1 cellular context compared by ENCODE assay signal in the genomic region with DNA sequence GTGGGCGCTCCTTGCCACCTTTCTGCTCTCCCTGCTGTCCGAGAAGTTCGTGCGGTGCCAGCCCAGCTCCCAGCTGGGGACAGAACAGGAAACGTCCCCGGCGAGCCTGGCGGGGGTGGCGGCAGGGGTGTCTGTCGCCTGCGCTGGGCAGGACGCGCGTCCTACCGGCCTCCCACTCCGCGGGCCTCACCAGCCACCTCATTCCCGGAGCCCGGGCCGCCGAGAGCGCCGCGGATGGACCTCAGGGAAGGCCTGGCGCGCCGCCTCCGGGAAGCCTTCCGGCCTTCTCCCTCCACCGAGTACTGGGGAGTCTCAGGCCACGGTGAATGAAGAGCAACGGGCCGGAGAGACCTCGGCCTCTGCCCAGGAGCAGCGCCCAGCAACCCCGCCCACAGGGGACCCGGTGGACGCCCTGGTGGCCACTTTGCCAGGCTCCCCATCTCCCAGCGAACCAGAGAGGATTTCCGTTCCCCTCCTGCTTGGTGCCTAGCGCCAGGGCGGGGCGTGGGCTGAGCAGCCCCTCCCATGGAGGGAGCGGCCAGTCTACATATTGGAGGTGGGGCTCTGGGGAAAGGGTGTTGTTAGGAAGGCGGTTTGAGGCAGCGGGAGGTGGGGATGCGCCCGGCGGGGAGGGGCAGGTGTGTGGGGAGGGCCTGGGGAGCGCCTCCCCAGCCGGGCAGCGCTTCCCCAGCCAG.
TF ChIP-seq lines count a peak whose summit lies in the region.

No MANE protein-coding gene starts in this region.

TF ChIP-seq in HepG2, 621 proteins besides CTCF, POLR2A, EP300 and RAD21 (continued from another document and continues in another):
- TF ChIP-seq, protein P1, sequence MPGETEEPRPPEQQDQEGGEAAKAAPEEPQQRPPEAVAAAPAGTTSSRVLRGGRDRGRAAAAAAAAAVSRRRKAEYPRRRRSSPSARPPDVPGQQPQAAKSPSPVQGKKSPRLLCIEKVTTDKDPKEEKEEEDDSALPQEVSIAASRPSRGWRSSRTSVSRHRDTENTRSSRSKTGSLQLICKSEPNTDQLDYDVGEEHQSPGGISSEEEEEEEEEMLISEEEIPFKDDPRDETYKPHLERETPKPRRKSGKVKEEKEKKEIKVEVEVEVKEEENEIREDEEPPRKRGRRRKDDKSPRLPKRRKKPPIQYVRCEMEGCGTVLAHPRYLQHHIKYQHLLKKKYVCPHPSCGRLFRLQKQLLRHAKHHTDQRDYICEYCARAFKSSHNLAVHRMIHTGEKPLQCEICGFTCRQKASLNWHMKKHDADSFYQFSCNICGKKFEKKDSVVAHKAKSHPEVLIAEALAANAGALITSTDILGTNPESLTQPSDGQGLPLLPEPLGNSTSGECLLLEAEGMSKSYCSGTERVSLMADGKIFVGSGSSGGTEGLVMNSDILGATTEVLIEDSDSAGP (CRISPR knock-in tag; IDR thresholded peaks at IDR 0.05; ENCODE audit: borderline replicate concordance): peak; percentile 71; the same call in 1 of the 2 replicates
- TF ChIP-seq, protein P2, sequence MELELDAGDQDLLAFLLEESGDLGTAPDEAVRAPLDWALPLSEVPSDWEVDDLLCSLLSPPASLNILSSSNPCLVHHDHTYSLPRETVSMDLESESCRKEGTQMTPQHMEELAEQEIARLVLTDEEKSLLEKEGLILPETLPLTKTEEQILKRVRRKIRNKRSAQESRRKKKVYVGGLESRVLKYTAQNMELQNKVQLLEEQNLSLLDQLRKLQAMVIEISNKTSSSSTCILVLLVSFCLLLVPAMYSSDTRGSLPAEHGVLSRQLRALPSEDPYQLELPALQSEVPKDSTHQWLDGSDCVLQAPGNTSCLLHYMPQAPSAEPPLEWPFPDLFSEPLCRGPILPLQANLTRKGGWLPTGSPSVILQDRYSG (CRISPR knock-in tag; IDR thresholded peaks at IDR 0.05): 0 out of 2 replicates have a peak, but pooled peaks have one; percentile 29
- TF ChIP-seq, protein P3, sequence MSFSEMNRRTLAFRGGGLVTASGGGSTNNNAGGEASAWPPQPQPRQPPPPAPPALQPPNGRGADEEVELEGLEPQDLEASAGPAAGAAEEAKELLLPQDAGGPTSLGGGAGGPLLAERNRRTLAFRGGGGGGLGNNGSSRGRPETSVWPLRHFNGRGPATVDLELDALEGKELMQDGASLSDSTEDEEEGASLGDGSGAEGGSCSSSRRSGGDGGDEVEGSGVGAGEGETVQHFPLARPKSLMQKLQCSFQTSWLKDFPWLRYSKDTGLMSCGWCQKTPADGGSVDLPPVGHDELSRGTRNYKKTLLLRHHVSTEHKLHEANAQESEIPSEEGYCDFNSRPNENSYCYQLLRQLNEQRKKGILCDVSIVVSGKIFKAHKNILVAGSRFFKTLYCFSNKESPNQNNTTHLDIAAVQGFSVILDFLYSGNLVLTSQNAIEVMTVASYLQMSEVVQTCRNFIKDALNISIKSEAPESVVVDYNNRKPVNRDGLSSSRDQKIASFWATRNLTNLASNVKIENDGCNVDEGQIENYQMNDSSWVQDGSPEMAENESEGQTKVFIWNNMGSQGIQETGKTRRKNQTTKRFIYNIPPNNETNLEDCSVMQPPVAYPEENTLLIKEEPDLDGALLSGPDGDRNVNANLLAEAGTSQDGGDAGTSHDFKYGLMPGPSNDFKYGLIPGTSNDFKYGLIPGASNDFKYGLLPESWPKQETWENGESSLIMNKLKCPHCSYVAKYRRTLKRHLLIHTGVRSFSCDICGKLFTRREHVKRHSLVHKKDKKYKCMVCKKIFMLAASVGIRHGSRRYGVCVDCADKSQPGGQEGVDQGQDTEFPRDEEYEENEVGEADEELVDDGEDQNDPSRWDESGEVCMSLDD (CRISPR knock-in tag; IDR thresholded peaks at IDR 0.05; ENCODE audit: borderline replicate concordance): 0 out of 2 replicates have a peak, but pooled peaks have one; percentile 5
- TF ChIP-seq TBL1XR1 (IDR thresholded peaks at IDR 0.05; ENCODE audit: borderline replicate concordance, low read length, partially characterized antibody) (no peak), RBFOX2 (IDR thresholded peaks at IDR 0.05; ENCODE audit: low read depth, low read length) (peak; percentile 59), ZNF329 (CRISPR knock-in tag; IDR thresholded peaks at IDR 0.05; ENCODE audit: low read depth) (0 out of 2 replicates have a peak, but pooled peaks have one; percentile 15), NBN (conservative IDR thresholded peaks at IDR 0.05) (no peak), ZNF180 (CRISPR knock-in tag; IDR thresholded peaks at IDR 0.05; ENCODE audit: borderline replicate concordance, low read depth) (no peak), GLI4 (CRISPR knock-in tag; IDR thresholded peaks at IDR 0.05; ENCODE audit: borderline replicate concordance) (0 out of 2 replicates have a peak, but pooled peaks have one; percentile 61), SRY (CRISPR knock-in tag; IDR thresholded peaks at IDR 0.05) (0 out of 2 replicates have a peak, but pooled peaks have one; percentile 48), ZNF747 (CRISPR knock-in tag; IDR thresholded peaks at IDR 0.05; ENCODE audit: borderline replicate concordance) (no peak), NFYC (CRISPR knock-in tag; IDR thresholded peaks at IDR 0.05) (no peak), ZNF136 (CRISPR knock-in tag; IDR thresholded peaks at IDR 0.05; ENCODE audit: low read depth) (no peak), KDM2A (CRISPR knock-in tag; IDR thresholded peaks at IDR 0.05; ENCODE audit: borderline replicate concordance, low read depth) (0 out of 2 replicates have a peak, but pooled peaks have one; percentile 9), ETV6 (CRISPR knock-in tag; conservative IDR thresholded peaks at IDR 0.05) (no peak; the same call in 1 of the 2 replicates), TEAD3 (CRISPR knock-in tag; optimal IDR thresholded peaks at IDR 0.05; ENCODE audit: borderline replicate concordance) (no peak), ZNF776 (CRISPR knock-in tag; IDR thresholded peaks at IDR 0.05) (peak; percentile 44; the same call in 1 of the 2 replicates), ZNF839 (CRISPR knock-in tag; IDR thresholded peaks at IDR 0.05; ENCODE audit: borderline replicate concordance) (no peak), XRCC5 (optimal IDR thresholded peaks at IDR 0.05; ENCODE audit: low read length) (peak; percentile 37)
- TF ChIP-seq, protein P4, sequence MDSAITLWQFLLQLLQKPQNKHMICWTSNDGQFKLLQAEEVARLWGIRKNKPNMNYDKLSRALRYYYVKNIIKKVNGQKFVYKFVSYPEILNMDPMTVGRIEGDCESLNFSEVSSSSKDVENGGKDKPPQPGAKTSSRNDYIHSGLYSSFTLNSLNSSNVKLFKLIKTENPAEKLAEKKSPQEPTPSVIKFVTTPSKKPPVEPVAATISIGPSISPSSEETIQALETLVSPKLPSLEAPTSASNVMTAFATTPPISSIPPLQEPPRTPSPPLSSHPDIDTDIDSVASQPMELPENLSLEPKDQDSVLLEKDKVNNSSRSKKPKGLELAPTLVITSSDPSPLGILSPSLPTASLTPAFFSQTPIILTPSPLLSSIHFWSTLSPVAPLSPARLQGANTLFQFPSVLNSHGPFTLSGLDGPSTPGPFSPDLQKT (CRISPR knock-in tag; IDR thresholded peaks at IDR 0.05; ENCODE audit: borderline replicate concordance): no peak
- TF ChIP-seq, protein P5, sequence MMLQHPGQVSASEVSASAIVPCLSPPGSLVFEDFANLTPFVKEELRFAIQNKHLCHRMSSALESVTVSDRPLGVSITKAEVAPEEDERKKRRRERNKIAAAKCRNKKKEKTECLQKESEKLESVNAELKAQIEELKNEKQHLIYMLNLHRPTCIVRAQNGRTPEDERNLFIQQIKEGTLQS (CRISPR knock-in tag; IDR thresholded peaks at IDR 0.05): 0 out of 2 replicates have a peak, but pooled peaks have one; percentile 6
- TF ChIP-seq, protein P6, sequence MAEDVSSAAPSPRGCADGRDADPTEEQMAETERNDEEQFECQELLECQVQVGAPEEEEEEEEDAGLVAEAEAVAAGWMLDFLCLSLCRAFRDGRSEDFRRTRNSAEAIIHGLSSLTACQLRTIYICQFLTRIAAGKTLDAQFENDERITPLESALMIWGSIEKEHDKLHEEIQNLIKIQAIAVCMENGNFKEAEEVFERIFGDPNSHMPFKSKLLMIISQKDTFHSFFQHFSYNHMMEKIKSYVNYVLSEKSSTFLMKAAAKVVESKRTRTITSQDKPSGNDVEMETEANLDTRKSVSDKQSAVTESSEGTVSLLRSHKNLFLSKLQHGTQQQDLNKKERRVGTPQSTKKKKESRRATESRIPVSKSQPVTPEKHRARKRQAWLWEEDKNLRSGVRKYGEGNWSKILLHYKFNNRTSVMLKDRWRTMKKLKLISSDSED (CRISPR knock-in tag; IDR thresholded peaks at IDR 0.05): no peak
- TF ChIP-seq, protein P7, sequence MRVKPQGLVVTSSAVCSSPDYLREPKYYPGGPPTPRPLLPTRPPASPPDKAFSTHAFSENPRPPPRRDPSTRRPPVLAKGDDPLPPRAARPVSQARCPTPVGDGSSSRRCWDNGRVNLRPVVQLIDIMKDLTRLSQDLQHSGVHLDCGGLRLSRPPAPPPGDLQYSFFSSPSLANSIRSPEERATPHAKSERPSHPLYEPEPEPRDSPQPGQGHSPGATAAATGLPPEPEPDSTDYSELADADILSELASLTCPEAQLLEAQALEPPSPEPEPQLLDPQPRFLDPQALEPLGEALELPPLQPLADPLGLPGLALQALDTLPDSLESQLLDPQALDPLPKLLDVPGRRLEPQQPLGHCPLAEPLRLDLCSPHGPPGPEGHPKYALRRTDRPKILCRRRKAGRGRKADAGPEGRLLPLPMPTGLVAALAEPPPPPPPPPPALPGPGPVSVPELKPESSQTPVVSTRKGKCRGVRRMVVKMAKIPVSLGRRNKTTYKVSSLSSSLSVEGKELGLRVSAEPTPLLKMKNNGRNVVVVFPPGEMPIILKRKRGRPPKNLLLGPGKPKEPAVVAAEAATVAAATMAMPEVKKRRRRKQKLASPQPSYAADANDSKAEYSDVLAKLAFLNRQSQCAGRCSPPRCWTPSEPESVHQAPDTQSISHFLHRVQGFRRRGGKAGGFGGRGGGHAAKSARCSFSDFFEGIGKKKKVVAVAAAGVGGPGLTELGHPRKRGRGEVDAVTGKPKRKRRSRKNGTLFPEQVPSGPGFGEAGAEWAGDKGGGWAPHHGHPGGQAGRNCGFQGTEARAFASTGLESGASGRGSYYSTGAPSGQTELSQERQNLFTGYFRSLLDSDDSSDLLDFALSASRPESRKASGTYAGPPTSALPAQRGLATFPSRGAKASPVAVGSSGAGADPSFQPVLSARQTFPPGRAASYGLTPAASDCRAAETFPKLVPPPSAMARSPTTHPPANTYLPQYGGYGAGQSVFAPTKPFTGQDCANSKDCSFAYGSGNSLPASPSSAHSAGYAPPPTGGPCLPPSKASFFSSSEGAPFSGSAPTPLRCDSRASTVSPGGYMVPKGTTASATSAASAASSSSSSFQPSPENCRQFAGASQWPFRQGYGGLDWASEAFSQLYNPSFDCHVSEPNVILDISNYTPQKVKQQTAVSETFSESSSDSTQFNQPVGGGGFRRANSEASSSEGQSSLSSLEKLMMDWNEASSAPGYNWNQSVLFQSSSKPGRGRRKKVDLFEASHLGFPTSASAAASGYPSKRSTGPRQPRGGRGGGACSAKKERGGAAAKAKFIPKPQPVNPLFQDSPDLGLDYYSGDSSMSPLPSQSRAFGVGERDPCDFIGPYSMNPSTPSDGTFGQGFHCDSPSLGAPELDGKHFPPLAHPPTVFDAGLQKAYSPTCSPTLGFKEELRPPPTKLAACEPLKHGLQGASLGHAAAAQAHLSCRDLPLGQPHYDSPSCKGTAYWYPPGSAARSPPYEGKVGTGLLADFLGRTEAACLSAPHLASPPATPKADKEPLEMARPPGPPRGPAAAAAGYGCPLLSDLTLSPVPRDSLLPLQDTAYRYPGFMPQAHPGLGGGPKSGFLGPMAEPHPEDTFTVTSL (CRISPR knock-in tag; IDR thresholded peaks at IDR 0.05; ENCODE audit: borderline replicate concordance): no peak
- TF ChIP-seq, protein P8, sequence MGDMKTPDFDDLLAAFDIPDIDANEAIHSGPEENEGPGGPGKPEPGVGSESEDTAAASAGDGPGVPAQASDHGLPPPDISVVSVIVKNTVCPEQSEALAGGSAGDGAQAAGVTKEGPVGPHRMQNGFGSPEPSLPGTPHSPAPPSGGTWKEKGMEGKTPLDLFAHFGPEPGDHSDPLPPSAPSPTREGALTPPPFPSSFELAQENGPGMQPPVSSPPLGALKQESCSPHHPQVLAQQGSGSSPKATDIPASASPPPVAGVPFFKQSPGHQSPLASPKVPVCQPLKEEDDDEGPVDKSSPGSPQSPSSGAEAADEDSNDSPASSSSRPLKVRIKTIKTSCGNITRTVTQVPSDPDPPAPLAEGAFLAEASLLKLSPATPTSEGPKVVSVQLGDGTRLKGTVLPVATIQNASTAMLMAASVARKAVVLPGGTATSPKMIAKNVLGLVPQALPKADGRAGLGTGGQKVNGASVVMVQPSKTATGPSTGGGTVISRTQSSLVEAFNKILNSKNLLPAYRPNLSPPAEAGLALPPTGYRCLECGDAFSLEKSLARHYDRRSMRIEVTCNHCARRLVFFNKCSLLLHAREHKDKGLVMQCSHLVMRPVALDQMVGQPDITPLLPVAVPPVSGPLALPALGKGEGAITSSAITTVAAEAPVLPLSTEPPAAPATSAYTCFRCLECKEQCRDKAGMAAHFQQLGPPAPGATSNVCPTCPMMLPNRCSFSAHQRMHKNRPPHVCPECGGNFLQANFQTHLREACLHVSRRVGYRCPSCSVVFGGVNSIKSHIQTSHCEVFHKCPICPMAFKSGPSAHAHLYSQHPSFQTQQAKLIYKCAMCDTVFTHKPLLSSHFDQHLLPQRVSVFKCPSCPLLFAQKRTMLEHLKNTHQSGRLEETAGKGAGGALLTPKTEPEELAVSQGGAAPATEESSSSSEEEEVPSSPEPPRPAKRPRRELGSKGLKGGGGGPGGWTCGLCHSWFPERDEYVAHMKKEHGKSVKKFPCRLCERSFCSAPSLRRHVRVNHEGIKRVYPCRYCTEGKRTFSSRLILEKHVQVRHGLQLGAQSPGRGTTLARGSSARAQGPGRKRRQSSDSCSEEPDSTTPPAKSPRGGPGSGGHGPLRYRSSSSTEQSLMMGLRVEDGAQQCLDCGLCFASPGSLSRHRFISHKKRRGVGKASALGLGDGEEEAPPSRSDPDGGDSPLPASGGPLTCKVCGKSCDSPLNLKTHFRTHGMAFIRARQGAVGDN (CRISPR knock-in tag; IDR thresholded peaks at IDR 0.05): peak; percentile 61
- TF ChIP-seq, protein P9, sequence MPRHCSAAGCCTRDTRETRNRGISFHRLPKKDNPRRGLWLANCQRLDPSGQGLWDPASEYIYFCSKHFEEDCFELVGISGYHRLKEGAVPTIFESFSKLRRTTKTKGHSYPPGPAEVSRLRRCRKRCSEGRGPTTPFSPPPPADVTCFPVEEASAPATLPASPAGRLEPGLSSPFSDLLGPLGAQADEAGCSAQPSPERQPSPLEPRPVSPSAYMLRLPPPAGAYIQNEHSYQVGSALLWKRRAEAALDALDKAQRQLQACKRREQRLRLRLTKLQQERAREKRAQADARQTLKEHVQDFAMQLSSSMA (CRISPR knock-in tag; IDR thresholded peaks at IDR 0.05): no peak
- TF ChIP-seq, protein P10, sequence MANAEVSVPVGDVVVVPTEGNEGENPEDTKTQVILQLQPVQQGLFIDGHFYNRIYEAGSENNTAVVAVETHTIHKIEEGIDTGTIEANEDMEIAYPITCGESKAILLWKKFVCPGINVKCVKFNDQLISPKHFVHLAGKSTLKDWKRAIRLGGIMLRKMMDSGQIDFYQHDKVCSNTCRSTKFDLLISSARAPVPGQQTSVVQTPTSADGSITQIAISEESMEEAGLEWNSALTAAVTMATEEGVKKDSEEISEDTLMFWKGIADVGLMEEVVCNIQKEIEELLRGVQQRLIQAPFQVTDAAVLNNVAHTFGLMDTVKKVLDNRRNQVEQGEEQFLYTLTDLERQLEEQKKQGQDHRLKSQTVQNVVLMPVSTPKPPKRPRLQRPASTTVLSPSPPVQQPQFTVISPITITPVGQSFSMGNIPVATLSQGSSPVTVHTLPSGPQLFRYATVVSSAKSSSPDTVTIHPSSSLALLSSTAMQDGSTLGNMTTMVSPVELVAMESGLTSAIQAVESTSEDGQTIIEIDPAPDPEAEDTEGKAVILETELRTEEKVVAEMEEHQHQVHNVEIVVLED (CRISPR knock-in tag; IDR thresholded peaks at IDR 0.05; ENCODE audit: borderline replicate concordance): 0 out of 2 replicates have a peak, but pooled peaks have one; percentile 36
